Comparison of ENCODE assay signal across 28 cellular contexts in the genomic region with DNA sequence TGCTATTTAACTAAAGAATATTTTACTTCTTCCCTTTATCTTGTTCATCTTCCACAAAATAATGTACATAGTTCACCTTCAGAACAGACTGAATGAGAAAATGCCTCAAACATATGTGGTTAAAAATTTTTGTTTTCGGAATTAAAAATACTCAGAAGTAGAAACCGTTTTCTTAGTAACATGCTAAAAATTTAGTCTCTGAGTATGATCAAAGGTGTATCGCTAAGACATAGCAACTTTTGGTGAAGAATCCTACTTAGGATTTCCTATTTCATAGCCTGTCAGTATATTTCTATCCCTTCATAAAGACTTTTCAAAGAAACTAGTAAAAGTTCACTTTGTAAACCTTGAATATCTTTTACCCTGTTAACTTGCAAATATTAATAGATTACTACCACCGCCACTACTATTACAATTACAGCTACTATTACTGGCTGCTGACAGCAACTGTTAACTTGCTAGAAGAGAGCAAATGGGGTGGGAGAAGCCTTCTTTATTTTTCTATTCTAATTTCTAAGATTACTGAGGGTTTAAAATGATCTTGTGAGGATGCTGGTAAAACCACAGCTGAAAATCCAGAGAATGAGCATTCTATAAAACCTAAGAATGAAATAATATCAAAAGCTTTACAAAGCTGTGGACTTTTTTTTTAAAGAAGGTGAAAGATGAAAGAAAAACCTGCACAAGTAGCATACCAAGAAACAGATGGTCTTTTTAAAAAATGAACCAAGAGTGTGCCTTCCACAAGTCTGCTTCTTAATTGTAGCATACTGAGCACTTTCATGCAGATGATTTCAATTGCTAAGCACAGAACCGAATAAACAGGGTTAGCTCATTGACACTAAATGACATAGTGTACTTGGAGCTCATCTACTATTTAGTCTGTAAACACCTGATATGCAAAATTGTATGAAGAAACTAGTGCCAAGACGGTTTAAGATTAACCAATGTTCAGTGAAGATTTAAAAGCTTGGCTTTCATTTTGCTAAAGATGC.
A peak's percentile ranks its signal among the peaks of the same experiment; 100 is the strongest.
DNase-seq lines count a peak whose midpoint lies in the region; ATAC-seq, FAIRE-seq and TF ChIP-seq lines count a peak whose summit lies in the region.
"Had no signal": no experiment of that assay in that cellular context is flagged by ENCODE, and none has a peak within 500 bp of the region (broad histone marks: within the 10 kb centered on the region; RNA-seq: fewer than 3 reads in every experiment).

No MANE protein-coding gene starts in this region.

- H3K36me3 ChIP-seq in liver (ENCODE audit: control insufficient read depth in 4 of 4, insufficient read depth in 3 of 4, low read depth in 1 of 4, low read length in 3 of 4) (no peaks in the 10 kb centered on the region), HepG2 (replicated peaks in 1 of 2; ENCODE audit: control insufficient read depth in 1 of 2, insufficient read depth in 2 of 2, low read length in 2 of 2) (no peaks in the 10 kb centered on the region), endocrine pancreas (ENCODE audit: control insufficient read depth, insufficient read depth, low read length) (no peaks in the 10 kb centered on the region)
- H3K36me3 ChIP-seq: BLaER1, esophagus squamous epithelium, heart right ventricle, tibial nerve had no signal

- TF ChIP-seq CTCF in liver (IDR thresholded peaks at IDR 0.05; ENCODE audit: low read depth, low read length, missing input control) (no peak), HepG2 (CRISPR knock-in tag; IDR thresholded peaks at IDR 0.05) (no peak)

- H3K4me2 ChIP-seq in HepG2 (ENCODE audit: low read depth, low read length): no peak overlapping the region
- H3K4me2 ChIP-seq: BLaER1 had no signal

- H3K27ac ChIP-seq in liver (ENCODE audit: low read depth in 1 of 2, low read length in 2 of 2) (no peak overlapping the region), HepG2 (ENCODE audit: extremely low read length, insufficient read depth, low read length) (no peak overlapping the region)
- H3K27ac ChIP-seq: BLaER1, esophagus squamous epithelium, foreskin keratinocyte, heart right ventricle, psoas muscle, SK-N-MC, tibial nerve had no signal

- H4K20me1 ChIP-seq in HepG2 (ENCODE audit: insufficient read depth, low read length): no peaks in the 10 kb centered on the region
- H4K20me1 ChIP-seq: BLaER1 had no signal

- intact Hi-C loops in HepG2 (cut with micrococcal nuclease; ENCODE audit: unreplicated experiment) (no loop called here), posterior cingulate gyrus (cut with DNase I) (no loop called here)

- H3K4me3 ChIP-seq in liver (ENCODE audit: low read depth in 1 of 3, low read length in 3 of 3): no peak overlapping the region
- no peak overlapping the region for H3K4me3 ChIP-seq in HepG2 (replicated peaks in 1 of 3; ENCODE audit: insufficient read depth in 1 of 3, low read depth in 2 of 3, low read length in 3 of 3)
- peak overlapping the region; percentile 57 for H3K4me3 ChIP-seq in endocrine pancreas (ENCODE audit: control insufficient read depth, insufficient read depth, low read length)
- H3K4me3 ChIP-seq: BLaER1, esophagus squamous epithelium, heart right ventricle, mucosa of descending colon, psoas muscle, SK-N-MC, tibial nerve had no signal

- BruUV-seq in HepG2 (replicated peaks; lab: Mats Ljungman, UMichigan): no TSS peak

- in situ Hi-C loops in HepG2 (cut with HindIII; ENCODE audit: extremely low pct_ligation_motif_present, low pct_unique_long_range_greater_than_20kb): no loop called here

- 73% methylated on average over 6 of the region's 6 CpGs for WGBS in liver
- WGBS in HepG2 (ENCODE audit: low lambda C conversion rate): 66% methylated on average over 6 of the region's 6 CpGs

- TF ChIP-seq POLR2A in HepG2 (IDR thresholded peaks at IDR 0.05; ENCODE audit: insufficient read depth in 1 of 2, low read depth in 2 of 2, low read length in 2 of 2): no peak
- TF ChIP-seq POLR2A in GM18505 (IDR thresholded peaks at IDR 0.05; ENCODE audit: borderline replicate concordance, extremely low read depth, insufficient read depth, insufficient read length): no peak

- no peaks in the 10 kb centered on the region for H3K27me3 ChIP-seq in liver (ENCODE audit: control insufficient read depth in 4 of 4, insufficient read depth in 4 of 4, low read length in 3 of 4)
- no peaks in the 10 kb centered on the region for H3K27me3 ChIP-seq in HepG2 (ENCODE audit: control insufficient read depth in 1 of 2, insufficient read depth in 2 of 2, low read length in 2 of 2)
- no peaks in the 10 kb centered on the region for H3K27me3 ChIP-seq in endocrine pancreas (ENCODE audit: control insufficient read depth, insufficient read depth, low read length)
- H3K27me3 ChIP-seq: BLaER1, esophagus squamous epithelium, foreskin keratinocyte, heart right ventricle, tibial nerve had no signal

- no peak overlapping the region for H3K9ac ChIP-seq in liver (ENCODE audit: low read depth in 1 of 2, low read length in 2 of 2)
- no peak overlapping the region for H3K9ac ChIP-seq in HepG2 (ENCODE audit: insufficient read depth, low read depth, low read length)
- H3K9ac ChIP-seq in endocrine pancreas (ENCODE audit: control insufficient read depth, insufficient read depth, low read length): no peak overlapping the region
- H3K9ac ChIP-seq: BLaER1 had no signal

- ATAC-seq in HepG2 (no peak), GM18505 (IDR thresholded peaks at IDR 0.05; ENCODE audit: unreplicated experiment) (no peak)
- ATAC-seq: mucosa of descending colon, natural killer cell, psoas muscle had no signal

- peak in 1 of 2 donors; percentile 14 for TF ChIP-seq RAD21 in liver (IDR thresholded peaks at IDR 0.05)
- TF ChIP-seq RAD21 in HepG2 (CRISPR knock-in tag; IDR thresholded peaks at IDR 0.05): no peak

- no peaks in the 10 kb centered on the region for H3K79me2 ChIP-seq in HepG2 (ENCODE audit: insufficient read depth, low read length)

- no peak for DNase-seq in HepG2 (ENCODE audit: low spot score)
- DNase-seq in NCI-H446 treated with DMSO at 0.1 percent for 48 hours (lab: John Stamatoyannopoulos, UW): peak; percentile 42
- no peak for DNase-seq in posterior cingulate gyrus
- no peak for DNase-seq in activated T-cell treated with anti-CD3 and anti-CD28 coated beads for 4 hours
- DNase-seq: activated CD4-positive, CD25-positive, alpha-beta regulatory T cell; activated gamma-delta T cell treated with Interleukin-2 at 50 U/mL for 16 hours; activated T-cell treated with anti-CD3 and anti-CD28 coated beads, Interleukin-2, amount 50 U/mL, for 1 hour; dermis blood vessel endothelial cell; esophagus squamous epithelium; foreskin keratinocyte; heart right ventricle; mucosa of descending colon; natural killer cell; NCI-H1048; NCI-H1694; NCI-H510A; occipital lobe; PC-3; psoas muscle; stimulated activated CD4-positive, alpha-beta T cell treated with anti-CD3 and anti-CD28 coated beads, Interleukin-4, amount 100 ng/mL, for 24 hours had no signal

- TF ChIP-seq EP300 in HepG2 (IDR thresholded peaks at IDR 0.05; ENCODE audit: low read depth in 2 of 2, low read length in 2 of 2) (no peak), HepG2 (CRISPR knock-in tag; IDR thresholded peaks at IDR 0.05; ENCODE audit: borderline replicate concordance) (no peak)

- peaks cover 1 to 18% (median 13%) of the 10 kb centered on the region in 4 donors for H3K4me1 ChIP-seq in liver (ENCODE audit: control insufficient read depth in 4 of 4, insufficient read depth in 4 of 4, low read length in 3 of 4)
- no peaks in the 10 kb centered on the region for H3K4me1 ChIP-seq in HepG2 (ENCODE audit: insufficient read depth, low read length)
- peaks cover 14% of the 10 kb centered on the region for H3K4me1 ChIP-seq in endocrine pancreas (ENCODE audit: control insufficient read depth, insufficient read depth, low read length)
- H3K4me1 ChIP-seq: esophagus squamous epithelium, foreskin keratinocyte, psoas muscle, tibial nerve had no signal

- CTCF ChIA-PET in HepG2 (lab: Yijun Ruan, JAX; ENCODE audit: low intra/inter-chr PET ratio, low total read pairs): no interaction called here

- FAIRE-seq in HepG2 (lab: Jason Lieb, UNC): no peak
- FAIRE-seq: endometrium, GM12892 had no signal

- H3K9me3 ChIP-seq in liver (ENCODE audit: control insufficient read depth in 4 of 4, low read length in 3 of 4) (no peaks in the 10 kb centered on the region), HepG2 (ENCODE audit: low read length) (no peaks in the 10 kb centered on the region), endocrine pancreas (ENCODE audit: control insufficient read depth, low read length) (no peaks in the 10 kb centered on the region)
- H3K9me3 ChIP-seq: BLaER1, esophagus squamous epithelium, heart right ventricle, mucosa of descending colon, psoas muscle, tibial nerve had no signal

- no peak overlapping the region for H2AFZ ChIP-seq in HepG2 (ENCODE audit: low read length)

- POLR2A ChIA-PET in HepG2 (lab: Yijun Ruan, JAX): no interaction called here

TF ChIP-seq in liver, 16 proteins besides CTCF, POLR2A, EP300 and RAD21 (continues in another document):
- TF ChIP-seq YY1 (IDR thresholded peaks at IDR 0.05) (peak; percentile 26), NR2F2 (IDR thresholded peaks at IDR 0.05) (no peak), HNF4G (IDR thresholded peaks at IDR 0.05) (no peak), ATF3 (IDR thresholded peaks at IDR 0.05) (no peak), RXRA (IDR thresholded peaks at IDR 0.05) (peak; percentile 22 to 39), HNF4A (conservative IDR thresholded peaks at IDR 0.05) (peak; percentile 36 to 37), EGR1 (IDR thresholded peaks at IDR 0.05; ENCODE audit: low read depth in 2 of 2) (no peak), FOXA1 (IDR thresholded peaks at IDR 0.05) (no peak), JUND (IDR thresholded peaks at IDR 0.05) (peak; percentile 36 to 45), GABPA (IDR thresholded peaks at IDR 0.05 in 1 of 2, conservative IDR thresholded peaks at IDR 0.05 in 1 of 2) (no peak)

TF ChIP-seq in HepG2, 621 proteins besides CTCF, POLR2A, EP300 and RAD21:
- no peak for TF ChIP-seq MZF1 (CRISPR knock-in tag; IDR thresholded peaks at IDR 0.05; ENCODE audit: borderline replicate concordance)
- no peak for TF ChIP-seq ZNF7 (CRISPR knock-in tag; IDR thresholded peaks at IDR 0.05)
- no peak for TF ChIP-seq TOPORS (CRISPR knock-in tag; IDR thresholded peaks at IDR 0.05)
- no peak for TF ChIP-seq MAF1 (CRISPR knock-in tag; IDR thresholded peaks at IDR 0.05; ENCODE audit: borderline replicate concordance)
- TF ChIP-seq ZSCAN5A (CRISPR knock-in tag; IDR thresholded peaks at IDR 0.05; ENCODE audit: borderline replicate concordance): no peak
